In the genomic region with DNA sequence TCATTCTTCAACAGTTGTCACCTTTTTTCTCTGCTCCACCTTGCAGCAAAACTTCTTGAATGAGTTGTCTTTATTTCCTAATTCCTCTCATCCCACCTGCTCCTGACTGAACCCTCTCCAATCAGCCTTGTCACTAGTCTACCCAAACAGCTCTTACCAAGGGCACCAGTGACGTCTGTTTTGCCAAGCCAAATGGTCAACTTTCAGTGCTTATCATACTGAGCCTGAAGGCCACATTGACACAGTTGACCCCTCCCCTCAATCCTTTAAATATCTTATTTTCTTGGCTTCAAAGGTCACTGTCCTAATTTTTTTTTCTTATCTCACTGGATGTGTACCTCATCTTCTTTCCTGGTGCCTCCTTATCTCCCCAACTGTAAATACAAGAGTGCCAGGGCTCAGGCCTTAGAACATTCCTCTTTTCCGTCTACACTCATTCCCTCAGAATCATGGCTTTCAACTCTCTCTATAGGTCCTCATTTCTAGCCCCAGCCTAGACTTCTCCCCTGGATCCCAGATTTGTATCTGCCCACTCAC, we compare ENCODE assay signal across 1 cellular context.
A peak's percentile ranks its signal among the peaks of the same experiment; 100 is the strongest.
TF ChIP-seq lines count a peak whose summit lies in the region.

No MANE protein-coding gene starts in this region.

TF ChIP-seq in HepG2, 621 proteins besides CTCF, POLR2A, EP300 and RAD21 (continued from another document):
- peak; percentile 29; the same call in 1 of the 2 replicates for TF ChIP-seq ARID5B (CRISPR knock-in tag; IDR thresholded peaks at IDR 0.05)
- TF ChIP-seq GATA4 (IDR thresholded peaks at IDR 0.05; ENCODE audit: borderline replicate concordance, low read depth): no peak
- TF ChIP-seq HNF4A (CRISPR knock-in tag; IDR thresholded peaks at IDR 0.05): peak; percentile 50; the same call in 1 of the 2 replicates
- TF ChIP-seq NFE2 (CRISPR knock-in tag; IDR thresholded peaks at IDR 0.05): no peak
- no peak for TF ChIP-seq ZBTB21 (CRISPR knock-in tag; IDR thresholded peaks at IDR 0.05)
- TF ChIP-seq PPARG (CRISPR knock-in tag; conservative IDR thresholded peaks at IDR 0.05): 0 out of 2 replicates have a peak, but pooled peaks have one; percentile 20
- TF ChIP-seq MAFG (CRISPR knock-in tag; IDR thresholded peaks at IDR 0.05): no peak
- TF ChIP-seq, protein P1, sequence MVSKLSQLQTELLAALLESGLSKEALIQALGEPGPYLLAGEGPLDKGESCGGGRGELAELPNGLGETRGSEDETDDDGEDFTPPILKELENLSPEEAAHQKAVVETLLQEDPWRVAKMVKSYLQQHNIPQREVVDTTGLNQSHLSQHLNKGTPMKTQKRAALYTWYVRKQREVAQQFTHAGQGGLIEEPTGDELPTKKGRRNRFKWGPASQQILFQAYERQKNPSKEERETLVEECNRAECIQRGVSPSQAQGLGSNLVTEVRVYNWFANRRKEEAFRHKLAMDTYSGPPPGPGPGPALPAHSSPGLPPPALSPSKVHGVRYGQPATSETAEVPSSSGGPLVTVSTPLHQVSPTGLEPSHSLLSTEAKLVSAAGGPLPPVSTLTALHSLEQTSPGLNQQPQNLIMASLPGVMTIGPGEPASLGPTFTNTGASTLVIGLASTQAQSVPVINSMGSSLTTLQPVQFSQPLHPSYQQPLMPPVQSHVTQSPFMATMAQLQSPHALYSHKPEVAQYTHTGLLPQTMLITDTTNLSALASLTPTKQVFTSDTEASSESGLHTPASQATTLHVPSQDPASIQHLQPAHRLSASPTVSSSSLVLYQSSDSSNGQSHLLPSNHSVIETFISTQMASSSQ (IDR thresholded peaks at IDR 0.05; ENCODE audit: low read depth): no peak
- TF ChIP-seq, protein P1 (CRISPR knock-in tag; IDR thresholded peaks at IDR 0.05; ENCODE audit: borderline replicate concordance): 0 out of 2 replicates have a peak, but pooled peaks have one; percentile 21
- TF ChIP-seq FOSL2 (CRISPR knock-in tag; IDR thresholded peaks at IDR 0.05): no peak
- TF ChIP-seq TBX3 (IDR thresholded peaks at IDR 0.05; ENCODE audit: borderline replicate concordance): no peak
- no peak for TF ChIP-seq IRF2 (CRISPR knock-in tag; IDR thresholded peaks at IDR 0.05)
- 0 out of 2 replicates have a peak, but pooled peaks have one; percentile 31 for TF ChIP-seq GATAD2A (CRISPR knock-in tag; IDR thresholded peaks at IDR 0.05)
